ENCODE assay signal across 8 cellular contexts in the genomic region with DNA sequence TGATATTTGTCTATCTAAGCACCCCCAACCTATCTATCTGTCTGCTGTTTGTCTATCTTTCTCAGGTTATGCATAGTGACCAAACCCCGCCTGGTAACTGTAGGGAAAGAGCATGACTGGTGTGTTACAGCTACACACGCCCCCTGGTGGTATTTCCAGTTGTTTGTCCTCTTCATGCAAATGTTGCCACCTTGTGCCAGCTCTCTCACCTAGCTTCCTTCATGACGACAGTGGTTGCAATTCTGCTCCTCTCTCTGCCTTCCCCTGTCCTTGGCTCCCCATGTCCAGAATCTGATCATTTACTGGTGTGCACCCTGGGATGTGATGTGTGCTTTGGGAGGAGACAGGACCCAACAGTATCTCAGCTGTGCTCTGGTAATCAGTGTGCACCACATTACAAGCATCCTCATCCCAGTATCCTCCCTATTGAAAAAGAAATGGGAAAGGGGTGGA. TPM values are rescaled to one million over a fixed set of nuclear protein-coding genes. Genes with fewer than 3 reads are reported as not detected.
DNase-seq lines count a peak whose midpoint lies in the region; ATAC-seq, FAIRE-seq and TF ChIP-seq lines count a peak whose summit lies in the region.

No MANE protein-coding gene starts in this region.

- H3K27me3 Mint-ChIP-seq in activated T-cell treated with anti-CD3 and anti-CD28 coated beads, Interleukin-2, amount 50 U/mL, for 4 hours (ENCODE audit: low read depth) = peaks cover 4% of the 10 kb centered on the region

- no peaks in the 10 kb centered on the region for H3K9me2 ChIP-seq in PC-9 (ENCODE audit: insufficient read depth)

- H3K79me2 ChIP-seq in PC-9 (ENCODE audit: low read depth) = no peaks in the 10 kb centered on the region

- H3K36me3 ChIP-seq in PC-9 (ENCODE audit: low read depth) (no peaks in the 10 kb centered on the region), small intestine (ENCODE audit: control insufficient read depth in 2 of 2, insufficient read depth in 2 of 2, low read length in 2 of 2) (no peaks in the 10 kb centered on the region)

- H3K9me3 ChIP-seq in PC-9 (ENCODE audit: insufficient read depth, low read depth) (no peaks in the 10 kb centered on the region), small intestine (ENCODE audit: control insufficient read depth, low read depth) (no peaks in the 10 kb centered on the region)

- no peak overlapping the region for H3K4me2 ChIP-seq in PC-9

- no TSS peak for BruUV-seq in PC-9 (replicated peaks; lab: Mats Ljungman, UMichigan)

- H3K4me1 Mint-ChIP-seq in activated T-cell treated with anti-CD3 and anti-CD28 coated beads, Interleukin-2, amount 50 U/mL, for 4 hours (ENCODE audit: low read depth) = no peaks in the 10 kb centered on the region

- H3K36me3 Mint-ChIP-seq in activated T-cell treated with anti-CD3 and anti-CD28 coated beads, Interleukin-2, amount 50 U/mL, for 4 hours (ENCODE audit: insufficient read depth) = no peaks in the 10 kb centered on the region

- no peaks in the 10 kb centered on the region for H3K4me1 ChIP-seq in PC-9 (replicated peaks; ENCODE audit: insufficient read depth)
- H3K4me1 ChIP-seq in small intestine (ENCODE audit: control insufficient read depth in 2 of 2, insufficient read depth in 1 of 2, low read depth in 1 of 2, low read length in 1 of 2) = no peaks in the 10 kb centered on the region

- DNase-seq in DMS153 (lab: John Stamatoyannopoulos, UW) (peak; percentile 50), PC-9 (peak; percentile 44 to 75), globus pallidus (ENCODE audit: low spot score) (peak; percentile 21), small intestine (peak; percentile 86), middle frontal gyrus (ENCODE audit: extremely low spot score, low spot score) (no peak)
- peak; percentile 57 for DNase-seq in activated T-cell treated with anti-CD3 and anti-CD28 coated beads, Interleukin-2, amount 50 U/mL, for 4 hours

- no peak overlapping the region for H3K4me3 Mint-ChIP-seq in activated T-cell treated with anti-CD3 and anti-CD28 coated beads, Interleukin-2, amount 50 U/mL, for 4 hours

- H3K27me3 ChIP-seq in PC-9 (ENCODE audit: insufficient read depth, low read depth) (peaks cover 27% of the 10 kb centered on the region; the same call in 1 of the 2 replicates), small intestine (ENCODE audit: control insufficient read depth in 2 of 2, insufficient read depth in 2 of 2, low read length in 2 of 2) (no peaks in the 10 kb centered on the region)

- peak; percentile 85 for TF ChIP-seq CTCF in PC-9 (conservative IDR thresholded peaks at IDR 0.05)

- H3K4me3 ChIP-seq in PC-9 (no peak overlapping the region), small intestine (ENCODE audit: low read depth in 1 of 2, low read length in 2 of 2) (no peak overlapping the region)

- ATAC-seq in HG03139 (IDR thresholded peaks at IDR 0.05; ENCODE audit: unreplicated experiment) (peak; percentile 54), HG03095 (IDR thresholded peaks at IDR 0.05; ENCODE audit: unreplicated experiment) (no peak)
- ATAC-seq in activated T-cell treated with anti-CD3 and anti-CD28 coated beads, Interleukin-2, amount 50 U/mL, for 4 hours = peak; percentile 86 to 89

- H2AFZ ChIP-seq in PC-9 = no peak overlapping the region

- POLR2A ChIA-PET in PC-9 (lab: Charles Lee; ENCODE audit: unreplicated experiment) = interaction anchor here (0.7 kb wide), 1 partner anchor 10 kb away, joined by 3 read pairs; no protein-coding TSS in a partner anchor

- 15 to 31% (median 22%) methylated on average over 3 of the region's 3 CpGs for WGBS in small intestine, 3 donors

- H3K27ac ChIP-seq in PC-9 (no peak overlapping the region), small intestine (ENCODE audit: low read depth in 1 of 2, low read length in 1 of 2) (no peak overlapping the region)

- H3K9me3 Mint-ChIP-seq in activated T-cell treated with anti-CD3 and anti-CD28 coated beads, Interleukin-2, amount 50 U/mL, for 4 hours = no peaks in the 10 kb centered on the region

- CTCF ChIA-PET in PC-9 (lab: Charles Lee) = interaction anchor here (0.6 to 1.2 kb wide), 4 partner anchors 32 to 1539 kb away, joined by 3 to 11 read pairs (median 5); no protein-coding TSS in a partner anchor

- H3F3A ChIP-seq in PC-9 (ENCODE audit: insufficient read depth, low read depth) = no peaks in the 10 kb centered on the region

- H4K20me1 ChIP-seq in PC-9 (ENCODE audit: insufficient read depth) = no peaks in the 10 kb centered on the region

- intact Hi-C loops in PC-9 (cut with micrococcal nuclease; ENCODE audit: unreplicated experiment) = loop anchor here (1.0 kb wide), 1 partner anchor 32 kb away; no protein-coding TSS in a partner anchor

- FAIRE-seq in small intestine (lab: Jason Lieb, UNC) = no peak

RNA-seq across cellular contexts. Expression of gene INKA2, which starts 8.1 kb away (rescaled TPM):
- total RNA-seq in PC-9 (2021) = 0.53 and 1.4 TPM in 2 replicates
- under 1 TPM; 0.25 to 0.82 (median 0.76) TPM for total RNA-seq in activated T-cell treated with anti-CD3 and anti-CD28 coated beads, Interleukin-2, amount 50 U/mL, for 4 hours
- polyA plus RNA-seq in small intestine = 1 to 10 TPM in 1 of 3 donors, under 1 TPM in 2; 0.22 to 2.2 (median 0.27) TPM

RNA-seq across cellular contexts. Expression of gene DDX20, which starts 8.4 kb away (rescaled TPM):
- 8.4 and 8.9 TPM in 2 replicates for total RNA-seq in PC-9 (2021)
- 10 to 100 TPM; 22.0 to 26.0 (median 24.1) TPM for total RNA-seq in activated T-cell treated with anti-CD3 and anti-CD28 coated beads, Interleukin-2, amount 50 U/mL, for 4 hours
- polyA plus RNA-seq in small intestine = 1 to 10 TPM; 3.0 to 6.1 (median 3.6) TPM
